In genomic region chr11:120210651-120211521, GRCh38 we compare ENCODE assay signal across 8 cellular contexts. TPM values are rescaled to one million over a fixed set of nuclear protein-coding genes. Genes with fewer than 3 reads are reported as not detected.
A peak's percentile ranks its signal among the peaks of the same experiment; 100 is the strongest.
DNase-seq lines count a peak whose midpoint lies in the region; ATAC-seq and TF ChIP-seq lines count a peak whose summit lies in the region.

OAF (plus strand) TSS chr11:120211032; CDS start chr11:120211280, 248 bp downstream.

- peak within 1 kb of the TSS; percentile 80 for H3K27ac ChIP-seq in ACC112 (ENCODE audit: low read depth, low read length)
- H3K27ac ChIP-seq in OCI-LY7 (ENCODE audit: low read depth, low read length, poor library complexity, severe bottlenecking): no peak within 1 kb of the TSS

- intact Hi-C loops in OCI-LY7 (cut with micrococcal nuclease; ENCODE audit: unreplicated experiment): loop anchor here (2.0 kb wide), 1 partner anchor 482 kb away; the partner anchor contains the start of gene NECTIN1

- H3K36me3 Mint-ChIP-seq in activated T-helper 17 cell treated with anti-CD3 and anti-CD28 coated beads, Interleukin-2, amount 50 U/mL, for 72 hours (ENCODE audit: low read depth): no peaks in the 10 kb centered on the region
- H3K36me3 Mint-ChIP-seq in natural killer cell treated with Interleukin-12 subunit alpha and Interleukin-12 subunit beta and Interleukin-15 and Interleukin-18, amount 100 ng/mL, for 72 hours: no peaks in the 10 kb centered on the region

- H3K36me3 ChIP-seq in ACC112 (ENCODE audit: insufficient read depth, low read length) (no peaks in the 10 kb centered on the region), OCI-LY7 (ENCODE audit: insufficient read depth, low read length) (no peaks in the 10 kb centered on the region)

- peaks cover 4% of the 10 kb centered on the region for H3K4me1 Mint-ChIP-seq in activated T-helper 17 cell treated with anti-CD3 and anti-CD28 coated beads, Interleukin-2, amount 50 U/mL, for 72 hours
- peaks cover 25 to 27% of the 10 kb centered on the region in 2 donors for H3K4me1 Mint-ChIP-seq in natural killer cell treated with Interleukin-12 subunit alpha and Interleukin-12 subunit beta and Interleukin-15 and Interleukin-18, amount 100 ng/mL, for 72 hours (ENCODE audit: low read depth in 2 of 2)

- H3K79me2 ChIP-seq in ACC112 (ENCODE audit: control insufficient read depth, insufficient read depth, low read length, unreplicated experiment): peaks cover 31% of the 10 kb centered on the region
- H3K79me2 ChIP-seq in OCI-LY7 (ENCODE audit: insufficient read depth, low read depth, low read length): no peaks in the 10 kb centered on the region

- POLR2A ChIA-PET in OCI-LY7 (lab: Charles Lee): no interaction called here

- H3K4me3 Mint-ChIP-seq in activated T-helper 17 cell treated with anti-CD3 and anti-CD28 coated beads, Interleukin-2, amount 50 U/mL, for 72 hours: peak within 1 kb of the TSS; percentile 84
- H3K4me3 Mint-ChIP-seq in natural killer cell treated with Interleukin-12 subunit alpha and Interleukin-12 subunit beta and Interleukin-15 and Interleukin-18, amount 100 ng/mL, for 72 hours: peak within 1 kb of the TSS; percentile 92

- no peaks in the 10 kb centered on the region for H3K9me3 Mint-ChIP-seq in activated T-helper 17 cell treated with anti-CD3 and anti-CD28 coated beads, Interleukin-2, amount 50 U/mL, for 72 hours
- H3K9me3 Mint-ChIP-seq in natural killer cell treated with Interleukin-12 subunit alpha and Interleukin-12 subunit beta and Interleukin-15 and Interleukin-18, amount 100 ng/mL, for 72 hours: no peaks in the 10 kb centered on the region

- H3K9me3 ChIP-seq in OCI-LY7 (ENCODE audit: low read length): no peaks in the 10 kb centered on the region

- H3K9me2 ChIP-seq in OCI-LY7 (ENCODE audit: insufficient read depth, low read length): no peaks in the 10 kb centered on the region

- 0 out of 2 replicates have a peak, but pooled peaks have one; percentile 22 for TF ChIP-seq CTCF in OCI-LY7 (conservative IDR thresholded peaks at IDR 0.05; ENCODE audit: low read length)

- peak within 1 kb of the TSS; percentile 88 for H3K4me2 ChIP-seq in OCI-LY7 (ENCODE audit: low read length)

- H4K20me1 ChIP-seq in OCI-LY7 (ENCODE audit: insufficient read depth, low read length): no peaks in the 10 kb centered on the region

- no peaks in the 10 kb centered on the region for H3K27me3 ChIP-seq in ACC112 (ENCODE audit: insufficient read depth, low read length)

- BruUV-seq in OCI-LY7 (replicated peaks; lab: Mats Ljungman, UMichigan): no TSS peak

- ATAC-seq in GM18868 (IDR thresholded peaks at IDR 0.05; ENCODE audit: unreplicated experiment): peak; percentile 73
- ATAC-seq in HG03159 (IDR thresholded peaks at IDR 0.05; ENCODE audit: unreplicated experiment): peak; percentile 79
- ATAC-seq in activated T-helper 17 cell treated with anti-CD3 and anti-CD28 coated beads, Interleukin-2, amount 50 U/mL, for 72 hours (replicated peaks): peak; percentile 83
- peak; percentile 91 to 94 for ATAC-seq in natural killer cell treated with Interleukin-12 subunit alpha and Interleukin-12 subunit beta and Interleukin-15 and Interleukin-18, amount 100 ng/mL, for 72 hours

- H3K4me3 ChIP-seq in ACC112 (ENCODE audit: low read depth, low read length) (peak within 1 kb of the TSS; percentile 85), OCI-LY7 (ENCODE audit: low read depth, low read length, poor library complexity, severe bottlenecking) (peak within 1 kb of the TSS; percentile 71)

- H3K27ac Mint-ChIP-seq in activated T-helper 17 cell treated with anti-CD3 and anti-CD28 coated beads, Interleukin-2, amount 50 U/mL, for 72 hours: no peak within 1 kb of the TSS
- peak within 1 kb of the TSS; percentile 28 to 64 for H3K27ac Mint-ChIP-seq in natural killer cell treated with Interleukin-12 subunit alpha and Interleukin-12 subunit beta and Interleukin-15 and Interleukin-18, amount 100 ng/mL, for 72 hours

- H3K27me3 Mint-ChIP-seq in activated T-helper 17 cell treated with anti-CD3 and anti-CD28 coated beads, Interleukin-2, amount 50 U/mL, for 72 hours: peaks cover 24% of the 10 kb centered on the region
- H3K27me3 Mint-ChIP-seq in natural killer cell treated with Interleukin-12 subunit alpha and Interleukin-12 subunit beta and Interleukin-15 and Interleukin-18, amount 100 ng/mL, for 72 hours: peaks cover 27 to 28% of the 10 kb centered on the region in 2 donors

- peak within 1 kb of the TSS; percentile 100 for H2AFZ ChIP-seq in ACC112 (ENCODE audit: low read length, unreplicated experiment)
- H2AFZ ChIP-seq in OCI-LY7 (ENCODE audit: low read length): peak within 1 kb of the TSS; percentile 97

- H3K4me1 ChIP-seq in ACC112 (ENCODE audit: control insufficient read depth, insufficient read depth, low read length, unreplicated experiment): peaks cover 44% of the 10 kb centered on the region
- peaks cover 14% of the 10 kb centered on the region for H3K4me1 ChIP-seq in OCI-LY7 (ENCODE audit: insufficient read depth, low read length, poor library complexity, severe bottlenecking)

- CTCF ChIA-PET in OCI-LY7 (lab: Charles Lee; ENCODE audit: unreplicated experiment): interaction anchor here (0.6 kb wide), 1 partner anchor 1581 kb away, joined by 3 read pairs; no protein-coding TSS in a partner anchor

- DNase-seq in OCI-LY7 (ENCODE audit: low spot score) (peak; percentile 88), fibroblast of peridontal ligament (ENCODE audit: extremely low read depth) (peak; percentile 83)
- DNase-seq in natural killer cell treated with Interleukin-12 subunit alpha and Interleukin-12 subunit beta and Interleukin-15 and Interleukin-18, amount 100 ng/mL, for 72 hours (ENCODE audit: low spot score): peak; percentile 74
- peak; percentile 31 for DNase-seq in stimulated activated naive CD4-positive, alpha-beta T cell treated with Interleukin-2 at 50 U/mL for 16 hours (lab: John Stamatoyannopoulos, UW)

RNA-seq across cellular contexts. Expression of gene OAF, which starts in this region (rescaled TPM):
- 1.9 and 3.4 TPM in 2 replicates for total RNA-seq in OCI-LY7 (2014; rRNA removed; shearing (Covaris generic))
- total RNA-seq in OCI-LY7 (2022): 3.1 and 3.8 TPM in 2 replicates
- 1 to 10 TPM in 1 of 2 donors, under 1 TPM in 1; 0.97 to 1.3 TPM for total RNA-seq in activated T-helper 17 cell treated with anti-CD3 and anti-CD28 coated beads, Interleukin-2, amount 50 U/mL, for 72 hours
- 1 to 10 TPM; 1.1 to 1.9 TPM for total RNA-seq in natural killer cell treated with Interleukin-12 subunit alpha and Interleukin-12 subunit beta and Interleukin-15 and Interleukin-18, amount 100 ng/mL, for 72 hours

Comparison
In these comparisons a context has a peak if more than half of its experiments do, and no peak if none do; other contexts are left out.
1. DNase-seq: peak in every context shown above with its lines; median percentile 88 in OCI-LY7; 83 in fibroblast of peridontal ligament; 74 in natural killer cell treated with Interleukin-12 subunit alpha and Interleukin-12 subunit beta and Interleukin-15 and Interleukin-18, amount 100 ng/mL, for 72 hours; 31 in stimulated activated naive CD4-positive, alpha-beta T cell treated with Interleukin-2 at 50 U/mL for 16 hours.